7 cellular contexts compared by ENCODE assay signal in genomic region chr3:10116138-10116460, GRCh38. TPM values are rescaled to one million over a fixed set of nuclear protein-coding genes. Genes with fewer than 3 reads are reported as not detected.
DNase-seq lines count a peak whose midpoint lies in the region; ATAC-seq and TF ChIP-seq lines count a peak whose summit lies in the region.

No MANE protein-coding gene starts in this region.

- H3K9me3 ChIP-seq in T-helper 17 cell (ENCODE audit: control insufficient read depth, low read length, poor library complexity, severe bottlenecking) (no peaks in the 10 kb centered on the region), ovary (no peaks in the 10 kb centered on the region)

- peak; percentile 17 for ATAC-seq in HG02973 (IDR thresholded peaks at IDR 0.05; ENCODE audit: unreplicated experiment)
- no peak for ATAC-seq in T-helper 17 cell
- ATAC-seq in GM19324 (IDR thresholded peaks at IDR 0.05; ENCODE audit: low FRiP score, unreplicated experiment): no peak

- peaks cover 6% of the 10 kb centered on the region for H3K4me1 ChIP-seq in ovary (ENCODE audit: insufficient read depth)

- H3K27me3 Mint-ChIP-seq in T-helper 17 cell: no peaks in the 10 kb centered on the region

- DNase-seq in GM12864 (ENCODE audit: low read depth): no peak
- DNase-seq in T-helper 17 cell: no peak
- peak; percentile 33 for DNase-seq in fibroblast of pulmonary artery (ENCODE audit: low read depth)
- DNase-seq in ovary: no peak
- no peak for DNase-seq in NCI-H510A treated with DMSO at 0.1 percent for 48 hours (lab: John Stamatoyannopoulos, UW)

- peaks cover 8% of the 10 kb centered on the region for H3K36me3 Mint-ChIP-seq in T-helper 17 cell (ENCODE audit: low read depth)

- H3K4me3 ChIP-seq in GM12864 (ENCODE audit: low read depth, low read length): peak overlapping the region; percentile 87
- peak overlapping the region; percentile 83 for H3K4me3 ChIP-seq in fibroblast of pulmonary artery (replicated peaks; ENCODE audit: low read depth, low read length)
- H3K4me3 ChIP-seq in ovary: peak overlapping the region; percentile 86

- H3K27ac Mint-ChIP-seq in T-helper 17 cell: peak overlapping the region; percentile 96

- WGBS in ovary, 3 donors: 0% methylated on average over 10 of the region's 10 CpGs

- no peaks in the 10 kb centered on the region for H3K27me3 ChIP-seq in ovary

- H3K27ac ChIP-seq in ovary: peak overlapping the region in 1 of 2 donors; percentile 53

- intact Hi-C loops in ovary (cut with DNase I): no loop called here

- no peaks in the 10 kb centered on the region for H3K36me3 ChIP-seq in ovary

- H3K4me3 Mint-ChIP-seq in T-helper 17 cell: peak overlapping the region; percentile 100

- H3K4me1 Mint-ChIP-seq in T-helper 17 cell: peaks cover 21% of the 10 kb centered on the region

- TF ChIP-seq POLR2A in ovary (IDR thresholded peaks at IDR 0.05): no peak

- no peak for TF ChIP-seq EP300 in ovary (IDR thresholded peaks at IDR 0.05)

- TF ChIP-seq CTCF in GM12864 (IDR thresholded peaks at IDR 0.05; ENCODE audit: low read depth, low read length, missing control alignments) (no peak), fibroblast of pulmonary artery (IDR thresholded peaks at IDR 0.05; ENCODE audit: low read length, missing control alignments) (no peak), ovary (IDR thresholded peaks at IDR 0.05) (no peak)

RNA-seq across cellular contexts. Expression of gene BRK1, which starts 0.6 kb away (rescaled TPM):
- total RNA-seq in T-helper 17 cell (10 to 100 TPM; 52.4 to 53.8 TPM), ovary (100 to 1,000 TPM in 5 of 7 donors, 10 to 100 TPM in 2; 69.7 to 130 (median 123) TPM)
- polyA plus RNA-seq in ovary: 100 to 1,000 TPM; 178 to 292 TPM

RNA-seq across cellular contexts. Expression of gene FANCD2OS, which starts 8.0 kb away (rescaled TPM):
- total RNA-seq in T-helper 17 cell: not detected
- not detected for total RNA-seq in ovary
- not detected for polyA plus RNA-seq in ovary

RNA-seq across cellular contexts. Expression of gene VHL, which starts 25.5 kb away (rescaled TPM):
- total RNA-seq in T-helper 17 cell (10 to 100 TPM; 56.3 to 63.7 TPM), ovary (10 to 100 TPM; 22.5 to 36.0 (median 32.9) TPM)
- 10 to 100 TPM; 24.2 to 55.2 TPM for polyA plus RNA-seq in ovary

RNA-seq across cellular contexts. Expression of gene IRAK2, which starts 48.6 kb away (rescaled TPM):
- 1 to 10 TPM; 4.6 to 5.0 TPM for total RNA-seq in T-helper 17 cell
- total RNA-seq in ovary: 1 to 10 TPM; 1.4 to 1.8 (median 1.5) TPM
- polyA plus RNA-seq in ovary: 1 to 10 TPM; 1.1 to 2.3 TPM
